ENCODE assay signal across 18 cellular contexts in the genomic region with DNA sequence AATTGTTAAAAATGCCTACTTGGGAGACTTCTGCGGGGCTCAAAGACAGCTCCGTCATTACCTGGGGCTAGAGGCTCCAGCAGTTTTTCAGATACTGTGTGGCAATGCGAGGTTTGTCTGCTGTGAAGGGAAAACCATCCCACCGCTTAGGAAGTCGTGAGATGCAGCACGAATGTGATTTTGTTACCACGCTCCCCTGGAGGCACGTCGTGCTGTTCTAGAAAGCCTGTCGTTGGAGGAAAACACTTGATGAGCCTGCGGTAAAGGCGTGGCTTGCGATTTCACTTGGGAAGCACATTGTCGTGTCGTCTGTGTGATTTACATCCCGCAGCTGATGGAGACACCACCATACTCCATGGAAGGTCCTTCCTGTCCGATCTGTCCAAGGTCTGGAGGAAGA. TPM values are rescaled to one million over a fixed set of nuclear protein-coding genes. Genes with fewer than 3 reads are reported as not detected.
DNase-seq lines count a peak whose midpoint lies in the region; ATAC-seq and TF ChIP-seq lines count a peak whose summit lies in the region.
"Had no signal": no experiment of that assay in that cellular context is flagged by ENCODE, and none has a peak within 500 bp of the region (broad histone marks: within the 10 kb centered on the region; RNA-seq: fewer than 3 reads in every experiment).

No MANE protein-coding gene starts in this region.

- peak; percentile 37 for DNase-seq in activated CD8-positive, alpha-beta memory T cell treated with anti-CD3 and anti-CD28 coated beads, Interleukin-2, amount 50 U/mL, for 48 hours
- no peak for DNase-seq in activated CD8-positive, alpha-beta memory T cell treated with anti-CD3 and anti-CD28 coated beads, Interleukin-2, amount 10 ng/mL, durations not matched to agents 7 days and 5 days
- DNase-seq in NCI-H510A (lab: John Stamatoyannopoulos, UW) (peak; percentile 20), kidney glomerular epithelial cell (lab: John Stamatoyannopoulos, UW) (no peak), mesothelial cell of epicardium (ENCODE audit: low spot score in 2 of 2, unreplicated experiment in 2 of 2) (no peak), NCI-H1092 (lab: John Stamatoyannopoulos, UW) (no peak)
- DNase-seq in effector memory CD8-positive, alpha-beta T cell: no peak
- DNase-seq: activated naive CD8-positive, alpha-beta T cell treated with anti-CD3 and anti-CD28 coated beads, Interleukin-2, amount 10 ng/mL, durations not matched to agents 7 days and 5 days; CD8-positive, alpha-beta memory T cell; dermis blood vessel endothelial cell; foreskin melanocyte; HFFc6; Kasumi-1; spleen; trophoblast cell had no signal

- peaks cover 2% of the 10 kb centered on the region for H3K9me3 Mint-ChIP-seq in activated CD8-positive, alpha-beta memory T cell treated with anti-CD3 and anti-CD28 coated beads, Interleukin-2, amount 10 ng/mL, durations not matched to agents 7 days and 5 days (ENCODE audit: low read depth)
- no peaks in the 10 kb centered on the region for H3K9me3 Mint-ChIP-seq in effector memory CD8-positive, alpha-beta T cell
- H3K9me3 Mint-ChIP-seq in mesothelial cell of epicardium: peaks cover 15% of the 10 kb centered on the region

- H3K27ac Mint-ChIP-seq in activated CD8-positive, alpha-beta memory T cell treated with anti-CD3 and anti-CD28 coated beads, Interleukin-2, amount 10 ng/mL, durations not matched to agents 7 days and 5 days: no peak overlapping the region
- H3K27ac Mint-ChIP-seq in effector memory CD8-positive, alpha-beta T cell: peak overlapping the region; percentile 16 to 41
- H3K27ac Mint-ChIP-seq in mesothelial cell of epicardium: no peak overlapping the region
- H3K27ac Mint-ChIP-seq: activated naive CD8-positive, alpha-beta T cell treated with anti-CD3 and anti-CD28 coated beads, Interleukin-2, amount 10 ng/mL, durations not matched to agents 7 days and 5 days; CD8-positive, alpha-beta memory T cell; HFFc6; neural progenitor cell had no signal

- no peak for TF ChIP-seq CTCF in mesothelial cell of epicardium (IDR thresholded peaks at IDR 0.05; ENCODE audit: unreplicated experiment)

- no peak for ATAC-seq in activated CD8-positive, alpha-beta memory T cell treated with anti-CD3 and anti-CD28 coated beads, Interleukin-2, amount 10 ng/mL, durations not matched to agents 7 days and 5 days
- ATAC-seq in effector memory CD8-positive, alpha-beta T cell (replicated peaks): no peak
- ATAC-seq in GM21526 (IDR thresholded peaks at IDR 0.05; ENCODE audit: low FRiP score, unreplicated experiment): no peak

- CTCF ChIA-PET in activated CD8-positive, alpha-beta memory T cell treated with anti-CD3 and anti-CD28 coated beads, Interleukin-2, amount 10 ng/mL, durations not matched to agents 7 days and 5 days (lab: Charles Lee): no interaction called here

- H3K27me3 Mint-ChIP-seq in activated CD8-positive, alpha-beta memory T cell treated with anti-CD3 and anti-CD28 coated beads, Interleukin-2, amount 10 ng/mL, durations not matched to agents 7 days and 5 days: no peaks in the 10 kb centered on the region
- H3K27me3 Mint-ChIP-seq in effector memory CD8-positive, alpha-beta T cell: no peaks in the 10 kb centered on the region
- peaks cover 44% of the 10 kb centered on the region for H3K27me3 Mint-ChIP-seq in mesothelial cell of epicardium (ENCODE audit: low read depth)
- H3K27me3 Mint-ChIP-seq: brain; CD8-positive, alpha-beta memory T cell had no signal

- H3K4me3 Mint-ChIP-seq in activated CD8-positive, alpha-beta memory T cell treated with anti-CD3 and anti-CD28 coated beads, Interleukin-2, amount 10 ng/mL, durations not matched to agents 7 days and 5 days: no peak overlapping the region
- no peak overlapping the region for H3K4me3 Mint-ChIP-seq in effector memory CD8-positive, alpha-beta T cell
- no peak overlapping the region for H3K4me3 Mint-ChIP-seq in mesothelial cell of epicardium
- H3K4me3 Mint-ChIP-seq: activated naive CD8-positive, alpha-beta T cell treated with anti-CD3 and anti-CD28 coated beads, Interleukin-2, amount 10 ng/mL, durations not matched to agents 7 days and 5 days; brain; CD8-positive, alpha-beta memory T cell; HFFc6; neural progenitor cell had no signal

- no peaks in the 10 kb centered on the region for H3K4me1 Mint-ChIP-seq in activated CD8-positive, alpha-beta memory T cell treated with anti-CD3 and anti-CD28 coated beads, Interleukin-2, amount 10 ng/mL, durations not matched to agents 7 days and 5 days
- peaks cover 16 to 24% of the 10 kb centered on the region in 2 donors for H3K4me1 Mint-ChIP-seq in effector memory CD8-positive, alpha-beta T cell (ENCODE audit: low read depth in 2 of 2)
- peaks cover 7% of the 10 kb centered on the region for H3K4me1 Mint-ChIP-seq in mesothelial cell of epicardium

- H3K36me3 Mint-ChIP-seq in activated CD8-positive, alpha-beta memory T cell treated with anti-CD3 and anti-CD28 coated beads, Interleukin-2, amount 10 ng/mL, durations not matched to agents 7 days and 5 days: no peaks in the 10 kb centered on the region
- peaks cover 8% of the 10 kb centered on the region for H3K36me3 Mint-ChIP-seq in effector memory CD8-positive, alpha-beta T cell (ENCODE audit: insufficient read depth)
- H3K36me3 Mint-ChIP-seq in mesothelial cell of epicardium: no peaks in the 10 kb centered on the region

RNA-seq across cellular contexts. Expression of a gene that starts 39.3 kb away (rescaled TPM):
- 1 to 10 TPM; 2.4 to 2.8 TPM for total RNA-seq in activated CD8-positive, alpha-beta memory T cell treated with anti-CD3 and anti-CD28 coated beads, Interleukin-2, amount 10 ng/mL, durations not matched to agents 7 days and 5 days
- total RNA-seq in mesothelial cell of epicardium: 5.8 to 7.6 TPM (median 6.2 TPM) in 3 replicates

Comparison
In these comparisons a context has a peak if more than half of its experiments do, and no peak if none do; other contexts are left out.
1. DNase-seq: peak in activated CD8-positive, alpha-beta memory T cell treated with anti-CD3 and anti-CD28 coated beads, Interleukin-2, amount 50 U/mL, for 48 hours (single experiment) and NCI-H510A (single experiment); none in activated CD8-positive, alpha-beta memory T cell treated with anti-CD3 and anti-CD28 coated beads, Interleukin-2, amount 10 ng/mL, durations not matched to agents 7 days and 5 days (single experiment), effector memory CD8-positive, alpha-beta T cell (0 of 3), kidney glomerular epithelial cell (single experiment), mesothelial cell of epicardium (0 of 2) and NCI-H1092 (single experiment).
2. H3K27ac Mint-ChIP-seq: peak in effector memory CD8-positive, alpha-beta T cell (2 of 2); none in activated CD8-positive, alpha-beta memory T cell treated with anti-CD3 and anti-CD28 coated beads, Interleukin-2, amount 10 ng/mL, durations not matched to agents 7 days and 5 days (single experiment) and mesothelial cell of epicardium (single experiment).